ENCODE assay signal across 5 cellular contexts in genomic region chr6:73901986-73902385, GRCh38.
"Had no signal": no experiment of that assay in that cellular context is flagged by ENCODE, and none has a peak within 500 bp of the region (broad histone marks: within the 10 kb centered on the region; RNA-seq: fewer than 3 reads in every experiment).

No MANE protein-coding gene starts in this region.

- DNase-seq: IMR-90, KBM-7, KG1 had no signal

- H3K27ac ChIP-seq: HL-60 had no signal

- FAIRE-seq: HTR-8/SVneo had no signal
